ENCODE assay signal across 8 cellular contexts in genomic region chr5:91162534-91163381, GRCh38.
DNase-seq lines count a peak whose midpoint lies in the region; ATAC-seq and TF ChIP-seq lines count a peak whose summit lies in the region.

No MANE protein-coding gene starts in this region.

- WGBS in lower leg skin, 2 donors, result 21 to 25% methylated on average over 6 of the region's 6 CpGs

- peaks cover 25% of the 10 kb centered on the region for H3K4me1 Mint-ChIP-seq in T-helper 2 cell treated with Interferon-gamma antibody and Interleukin-4, amounts not matched to agents 5 μg/mL and 100 μg/mL, for 36 hours (ENCODE audit: low read depth)

- H3K27me3 Mint-ChIP-seq in T-helper 2 cell treated with Interferon-gamma antibody and Interleukin-4, amounts not matched to agents 5 μg/mL and 100 μg/mL, for 36 hours (ENCODE audit: low read depth), result no peaks in the 10 kb centered on the region

- ATAC-seq in GM19438 (IDR thresholded peaks at IDR 0.05; ENCODE audit: low read depth, unreplicated experiment) (peak; percentile 99), HG03520 (IDR thresholded peaks at IDR 0.05; ENCODE audit: unreplicated experiment) (peak; percentile 98)

- DNase-seq in Ammon's horn (ENCODE audit: low spot score) (peak; percentile 69), brain pericyte (ENCODE audit: low read depth, low spot score) (peak; percentile 54), lower leg skin (ENCODE audit: low spot score in 2 of 2) (peak; percentile 88 to 92), SK-N-DZ (ENCODE audit: low spot score) (no peak)
- peak; percentile 82 for DNase-seq in T-helper 2 cell treated with Interferon-gamma antibody and Interleukin-4, amounts not matched to agents 5 μg/mL and 100 μg/mL, for 36 hours (ENCODE audit: low spot score)
- DNase-seq in stimulated activated CD4-positive, alpha-beta T cell treated with anti-CD3 and anti-CD28 coated beads, TNF-alpha, amount 100 ng/mL, for 48 hours (ENCODE audit: low read depth in 3 of 3), result peak; percentile 29 to 65 (median 44)

- H3K4me3 Mint-ChIP-seq in T-helper 2 cell treated with Interferon-gamma antibody and Interleukin-4, amounts not matched to agents 5 μg/mL and 100 μg/mL, for 36 hours, result peak overlapping the region; percentile 45

- H3K27ac Mint-ChIP-seq in T-helper 2 cell treated with Interferon-gamma antibody and Interleukin-4, amounts not matched to agents 5 μg/mL and 100 μg/mL, for 36 hours, result peak overlapping the region; percentile 81

- no peak for TF ChIP-seq CTCF in lower leg skin (IDR thresholded peaks at IDR 0.05)

- H3K36me3 Mint-ChIP-seq in T-helper 2 cell treated with Interferon-gamma antibody and Interleukin-4, amounts not matched to agents 5 μg/mL and 100 μg/mL, for 36 hours (ENCODE audit: low read depth), result no peaks in the 10 kb centered on the region

- TF ChIP-seq POLR2A in lower leg skin (IDR thresholded peaks at IDR 0.05), result no peak

- intact Hi-C loops in lower leg skin (cut with DNase I; ENCODE audit: low total_unique reads), result no loop called here

- no peaks in the 10 kb centered on the region for H3K9me3 Mint-ChIP-seq in T-helper 2 cell treated with Interferon-gamma antibody and Interleukin-4, amounts not matched to agents 5 μg/mL and 100 μg/mL, for 36 hours

- H3K4me3 ChIP-seq in lower leg skin (ENCODE audit: low read depth, poor library complexity, severe bottlenecking), result no peak overlapping the region
